29 cellular contexts compared by ENCODE assay signal in genomic region chr17:36977066-36977465, GRCh38. TPM values are rescaled to one million over a fixed set of nuclear protein-coding genes. Genes with fewer than 3 reads are reported as not detected.
"Had no signal": no experiment of that assay in that cellular context is flagged by ENCODE, and none has a peak within 500 bp of the region (broad histone marks: within the 10 kb centered on the region; RNA-seq: fewer than 3 reads in every experiment).

No MANE protein-coding gene starts in this region.

- H3K9me3 Mint-ChIP-seq: dendritic cell treated with granulocyte-macrophage colony-stimulating factor and Interleukin-4, amounts not matched to agents 40 ng/mL and 50 ng/mL, for 4 days; mesothelial cell of epicardium; naive B cell; natural killer cell treated with Interleukin-12 subunit alpha and Interleukin-12 subunit beta and Interleukin-15 and Interleukin-18, amount 100 ng/mL, for 72 hours; neural progenitor cell; stimulated activated naive CD8-positive, alpha-beta T cell treated with anti-CD3 and anti-CD28 coated beads, Interleukin-15, amount 100 ng/mL, for 72 hours; type B pancreatic cell had no signal

- H3K36me3 Mint-ChIP-seq: natural killer cell treated with Interleukin-12 subunit alpha and Interleukin-12 subunit beta and Interleukin-15 and Interleukin-18, amount 100 ng/mL, for 72 hours; neural progenitor cell had no signal

- H3K36me3 ChIP-seq: colonic mucosa, gastrocnemius medialis, lower lobe of right lung, neural progenitor cell, right lobe of liver, suprapubic skin had no signal

- H3K79me2 ChIP-seq: parathyroid adenoma had no signal

- H3K4me3 ChIP-seq: colonic mucosa, gastrocnemius medialis, lower lobe of right lung, mucosa of descending colon, neural progenitor cell, right lobe of liver, suprapubic skin had no signal

- DNase-seq: colonic mucosa; effector CD8-positive, alpha-beta T cell; foreskin fibroblast; gastrocnemius medialis; head of caudate nucleus; left ventricle myocardium superior; lower lobe of right lung; mucosa of descending colon; naive B cell; right lobe of liver; small intestine; stimulated activated CD4-positive, alpha-beta T cell treated with anti-CD3 and anti-CD28 coated beads, Interleukin-15, amount 100 ng/mL, for 24 hours; stimulated activated CD4-positive, alpha-beta T cell treated with anti-CD3 and anti-CD28 coated beads, Interleukin-2, amount 100 ng/mL, for 48 hours; stimulated activated CD8-positive, alpha-beta memory T cell treated with anti-CD3 and anti-CD28 coated beads, Interleukin-4, amount 100 ng/mL, for 48 hours; stimulated activated naive CD4-positive, alpha-beta T cell; stimulated activated naive CD8-positive, alpha-beta T cell treated with anti-CD3 and anti-CD28 coated beads, Interleukin-15, amount 100 ng/mL, for 72 hours had no signal

- H3K9ac ChIP-seq: neural progenitor cell, parathyroid adenoma had no signal

- H3K27me3 Mint-ChIP-seq: dendritic cell treated with granulocyte-macrophage colony-stimulating factor and Interleukin-4, amounts not matched to agents 40 ng/mL and 50 ng/mL, for 4 days; memory B cell; naive B cell; natural killer cell treated with Interleukin-12 subunit alpha and Interleukin-12 subunit beta and Interleukin-15 and Interleukin-18, amount 100 ng/mL, for 72 hours; progenitor cell of endocrine pancreas; stimulated activated naive CD8-positive, alpha-beta T cell treated with anti-CD3 and anti-CD28 coated beads, Interleukin-15, amount 100 ng/mL, for 72 hours; type B pancreatic cell had no signal

- H3K27ac Mint-ChIP-seq: dendritic cell treated with granulocyte-macrophage colony-stimulating factor and Interleukin-4, amounts not matched to agents 40 ng/mL and 50 ng/mL, for 4 days; mesothelial cell of epicardium; neural progenitor cell; progenitor cell of endocrine pancreas; stimulated activated naive CD8-positive, alpha-beta T cell treated with anti-CD3 and anti-CD28 coated beads, Interleukin-15, amount 100 ng/mL, for 72 hours; type B pancreatic cell had no signal

- H3K4me3 Mint-ChIP-seq: dendritic cell treated with granulocyte-macrophage colony-stimulating factor and Interleukin-4, amounts not matched to agents 40 ng/mL and 50 ng/mL, for 4 days; memory B cell; mesothelial cell of epicardium; naive B cell; natural killer cell treated with Interleukin-12 subunit alpha and Interleukin-12 subunit beta and Interleukin-15 and Interleukin-18, amount 100 ng/mL, for 72 hours; neural progenitor cell; stimulated activated naive CD8-positive, alpha-beta T cell treated with anti-CD3 and anti-CD28 coated beads, Interleukin-15, amount 100 ng/mL, for 72 hours; type B pancreatic cell had no signal

- H3K27me3 ChIP-seq: colonic mucosa, gastrocnemius medialis, neural progenitor cell, right lobe of liver, suprapubic skin had no signal

- H3K4me2 ChIP-seq: neural progenitor cell had no signal

- H3K27ac ChIP-seq: colonic mucosa, epithelial cell of prostate, gastrocnemius medialis, lower lobe of right lung, neural progenitor cell, parathyroid adenoma, right lobe of liver, suprapubic skin had no signal

- ATAC-seq: esophagus mucosa; gastrocnemius medialis; left ventricle myocardium superior; lower lobe of right lung; mucosa of descending colon; natural killer cell treated with Interleukin-12 subunit alpha and Interleukin-12 subunit beta and Interleukin-15 and Interleukin-18, amount 100 ng/mL, for 72 hours; right lobe of liver; stimulated activated naive CD8-positive, alpha-beta T cell treated with anti-CD3 and anti-CD28 coated beads, Interleukin-15, amount 100 ng/mL, for 72 hours had no signal

- H3K4me1 ChIP-seq: colonic mucosa, lower lobe of right lung, parathyroid adenoma had no signal

- H3K9me3 ChIP-seq: colonic mucosa, gastrocnemius medialis, lower lobe of right lung, mucosa of descending colon, right lobe of liver, suprapubic skin had no signal

RNA-seq across cellular contexts. Expression of gene LHX1, which starts 39.8 kb away (rescaled TPM):
- total RNA-seq: colonic mucosa, esophagus mucosa, gastrocnemius medialis, left ventricle myocardium superior, lower lobe of right lung, mesothelial cell of epicardium, mucosa of descending colon, osteoblast, right lobe of liver, suprapubic skin had no signal
- polyA plus RNA-seq: small intestine, urinary bladder had no signal
